Comparison of ENCODE assay signal across 9 cellular contexts in genomic region chr20:23606652-23607049, GRCh38. TPM values are rescaled to one million over a fixed set of nuclear protein-coding genes. Genes with fewer than 3 reads are reported as not detected.
DNase-seq lines count a peak whose midpoint lies in the region; ATAC-seq, FAIRE-seq and TF ChIP-seq lines count a peak whose summit lies in the region.
"Had no signal": no experiment of that assay in that cellular context is flagged by ENCODE, and none has a peak within 500 bp of the region (broad histone marks: within the 10 kb centered on the region; RNA-seq: fewer than 3 reads in every experiment).

No MANE protein-coding gene starts in this region.

- no peaks in the 10 kb centered on the region for H3K9me3 ChIP-seq in CD4-positive, alpha-beta memory T cell (ENCODE audit: control insufficient read depth in 1 of 2, low read length in 2 of 2)
- H3K9me3 ChIP-seq in H1 (ENCODE audit: insufficient read depth in 2 of 2, low read depth in 1 of 2, low read length in 1 of 2) = no peaks in the 10 kb centered on the region

- H3K9ac ChIP-seq in H1 (replicated peaks in 1 of 4; ENCODE audit: extremely low read depth in 1 of 4, low read depth in 3 of 4, low read length in 3 of 4) = no peak overlapping the region

- no peak overlapping the region for H4K8ac ChIP-seq in H1 (ENCODE audit: extremely low read depth, insufficient read depth, low read length)

- peak overlapping the region; percentile 8; the same call in 1 of the 2 replicates for H2BK20ac ChIP-seq in H1 (ENCODE audit: low read length)

- TF ChIP-seq EP300 in H1 (IDR thresholded peaks at IDR 0.05; ENCODE audit: borderline replicate concordance in 1 of 2, low read depth in 2 of 2, low read length in 2 of 2) = no peak

- H3K27ac ChIP-seq in CD4-positive, alpha-beta memory T cell (ENCODE audit: low read depth, low read length) = no peak overlapping the region
- no peak overlapping the region for H3K27ac ChIP-seq in H1 (ENCODE audit: low read depth, low read length)

- no peak overlapping the region for H3K4ac ChIP-seq in H1 (replicated peaks; ENCODE audit: insufficient read length, low read depth, low read length)

- peak; percentile 86 to 99 (median 96) for TF ChIP-seq CTCF in H1 (IDR thresholded peaks at IDR 0.05; ENCODE audit: control extremely low read depth in 1 of 3, insufficient read depth in 1 of 3, low read depth in 1 of 3, low read length in 3 of 3)

- peak; percentile 18 to 40 (median 33) for DNase-seq in CD4-positive, alpha-beta memory T cell
- DNase-seq in NCI-H748 treated with DMSO at 0.1 percent for 48 hours (lab: John Stamatoyannopoulos, UW) (peak; percentile 72), H1 (ENCODE audit: low read depth in 1 of 2, low spot score in 2 of 2) (peak; percentile 73 to 95), mesenteric fat pad (ENCODE audit: low spot score) (peak; percentile 91)
- peak; percentile 67 for DNase-seq in activated CD4-positive, alpha-beta memory T cell treated with anti-CD3 and anti-CD28 coated beads, Interleukin-2, amount 10 ng/mL, durations not matched to agents 7 days and 5 days
- DNase-seq in stimulated activated CD8-positive, alpha-beta memory T cell treated with anti-CD3 and anti-CD28 coated beads, Interleukin-4, amount 100 ng/mL, for 48 hours = peak; percentile 86

- no peak overlapping the region for H2AK5ac ChIP-seq in H1 (ENCODE audit: low read depth, low read length)

- H3K79me1 ChIP-seq in H1 (ENCODE audit: low read depth, low read length) = no peaks in the 10 kb centered on the region

- H3K36me3 ChIP-seq in CD4-positive, alpha-beta memory T cell (ENCODE audit: insufficient read depth, low read length) = no peaks in the 10 kb centered on the region
- no peaks in the 10 kb centered on the region for H3K36me3 ChIP-seq in H1 (ENCODE audit: control insufficient read depth in 2 of 4, insufficient read depth in 4 of 4, low read length in 3 of 4)

- H3K23me2 ChIP-seq in H1 (ENCODE audit: low read depth, low read length) = no peaks in the 10 kb centered on the region

- H3K4me2 ChIP-seq in H1 (ENCODE audit: insufficient read depth in 1 of 2, low read depth in 2 of 2, low read length in 2 of 2) = no peak overlapping the region

- H3K23ac ChIP-seq in H1 (ENCODE audit: insufficient read length) = no peak overlapping the region

- H2BK5ac ChIP-seq in H1 (ENCODE audit: low read depth, low read length) = no peak overlapping the region

- no peaks in the 10 kb centered on the region for H3K4me1 ChIP-seq in CD4-positive, alpha-beta memory T cell (ENCODE audit: insufficient read depth, low read length)
- peaks cover 0 to 7% (median 2%) of the 10 kb centered on the region in 4 experiments; a peak in 3 of 7 replicates for H3K4me1 ChIP-seq in H1 (replicated peaks in 1 of 4; ENCODE audit: control insufficient read depth in 3 of 4, insufficient read depth in 4 of 4, low read length in 3 of 4)

- no peaks in the 10 kb centered on the region for H4K20me1 ChIP-seq in H1 (replicated peaks in 1 of 2; ENCODE audit: control insufficient read depth in 1 of 2, insufficient read depth in 2 of 2, low read length in 2 of 2)

- peak; percentile 79 for FAIRE-seq in H1 (lab: Jason Lieb, UNC)
- FAIRE-seq: TTC549 had no signal

- no peak overlapping the region for H2BK120ac ChIP-seq in H1 (replicated peaks; ENCODE audit: low read depth, low read length)

- H3K56ac ChIP-seq in H1 (replicated peaks; ENCODE audit: insufficient read length, low read depth, low read length) = no peak overlapping the region

- TF ChIP-seq POLR2A in H1 (IDR thresholded peaks at IDR 0.05; ENCODE audit: control extremely low read depth in 1 of 2, low read depth in 2 of 2, low read length in 2 of 2) = no peak

- no peak overlapping the region for H3K4me3 ChIP-seq in CD4-positive, alpha-beta memory T cell (ENCODE audit: low read length in 2 of 2)
- no peak overlapping the region for H3K4me3 ChIP-seq in H1 (ENCODE audit: extremely low read depth in 1 of 4, insufficient read depth in 2 of 4, low read depth in 3 of 4, low read length in 4 of 4)

- no peak overlapping the region for H3K18ac ChIP-seq in H1 (ENCODE audit: extremely low read depth, low read length)

- H3K36me3 Mint-ChIP-seq in CD4-positive, alpha-beta memory T cell = no peaks in the 10 kb centered on the region
- no peaks in the 10 kb centered on the region for H3K36me3 Mint-ChIP-seq in activated CD4-positive, alpha-beta memory T cell treated with anti-CD3 and anti-CD28 coated beads, Interleukin-2, amount 10 ng/mL, durations not matched to agents 7 days and 5 days (ENCODE audit: low read depth)

- H4K5ac ChIP-seq in H1 (ENCODE audit: insufficient read length, low read depth, low read length) = no peak overlapping the region

- POLR2A ChIA-PET in CD4-positive, alpha-beta memory T cell (lab: Charles Lee; ENCODE audit: partially characterized antibody) = no interaction called here
- POLR2A ChIA-PET in activated CD4-positive, alpha-beta memory T cell treated with anti-CD3 and anti-CD28 coated beads, Interleukin-2, amount 10 ng/mL, durations not matched to agents 7 days and 5 days (lab: Charles Lee) = interaction anchor here (1.5 kb wide), 1 partner anchor 257 kb away, joined by 4 read pairs; no protein-coding TSS in a partner anchor
- POLR2A ChIA-PET in H1 (lab: Charles Lee; ENCODE audit: partially characterized antibody) = interaction anchor here (0.9 kb wide), 1 partner anchor 22 kb away, joined by 4 read pairs; no protein-coding TSS in a partner anchor

- no peak overlapping the region for H3K27ac Mint-ChIP-seq in CD4-positive, alpha-beta memory T cell
- H3K27ac Mint-ChIP-seq in activated CD4-positive, alpha-beta memory T cell treated with anti-CD3 and anti-CD28 coated beads, Interleukin-2, amount 10 ng/mL, durations not matched to agents 7 days and 5 days = no peak overlapping the region

- peaks cover 3 to 6% of the 10 kb centered on the region in 2 donors for H3K27me3 Mint-ChIP-seq in CD4-positive, alpha-beta memory T cell
- H3K27me3 Mint-ChIP-seq in activated CD4-positive, alpha-beta memory T cell treated with anti-CD3 and anti-CD28 coated beads, Interleukin-2, amount 10 ng/mL, durations not matched to agents 7 days and 5 days = no peaks in the 10 kb centered on the region

- intact Hi-C loops in CD4-positive, alpha-beta memory T cell (cut with micrococcal nuclease) = loop anchor here (10.0 kb wide), 1 partner anchor 1892 kb away; no protein-coding TSS in a partner anchor

- H3K27me3 ChIP-seq in CD4-positive, alpha-beta memory T cell (ENCODE audit: insufficient read depth, low read length) = no peaks in the 10 kb centered on the region
- no peaks in the 10 kb centered on the region; a peak in 1 of 7 replicates for H3K27me3 ChIP-seq in H1 (replicated peaks in 1 of 4; ENCODE audit: control insufficient read depth in 3 of 4, extremely low read depth in 1 of 4, insufficient read depth in 3 of 4, low read length in 3 of 4)

- no peak overlapping the region for H3K4me3 Mint-ChIP-seq in CD4-positive, alpha-beta memory T cell
- H3K4me3 Mint-ChIP-seq in activated CD4-positive, alpha-beta memory T cell treated with anti-CD3 and anti-CD28 coated beads, Interleukin-2, amount 10 ng/mL, durations not matched to agents 7 days and 5 days = no peak overlapping the region

- CTCF ChIA-PET in CD4-positive, alpha-beta memory T cell (lab: Charles Lee; ENCODE audit: partially characterized antibody) = interaction anchor here (0.9 to 2.5 kb wide), 4 partner anchors 43 to 1268 kb away, joined by 3 to 10 read pairs (median 6); partner anchors contain the start of gene NXT1
- CTCF ChIA-PET in activated CD4-positive, alpha-beta memory T cell treated with anti-CD3 and anti-CD28 coated beads, Interleukin-2, amount 10 ng/mL, durations not matched to agents 7 days and 5 days (lab: Charles Lee) = interaction anchor here (0.7 to 2.2 kb wide), 8 partner anchors 159 to 256 kb away, joined by 3 to 11 read pairs (median 4); partner anchors contain the start of genes NAPB and NXT1
- CTCF ChIA-PET in H1 (lab: Charles Lee; ENCODE audit: partially characterized antibody) = interaction anchor here (0.6 to 18.5 kb wide), 26 partner anchors 9 to 995 kb away, joined by 3 to 328 read pairs (median 3); partner anchors contain the start of genes CST11, CSTL1 and NAPB

- H3K9me3 Mint-ChIP-seq in CD4-positive, alpha-beta memory T cell = peaks cover 0 to 2% (median 0%) of the 10 kb centered on the region in 8 donors
- no peaks in the 10 kb centered on the region for H3K9me3 Mint-ChIP-seq in activated CD4-positive, alpha-beta memory T cell treated with anti-CD3 and anti-CD28 coated beads, Interleukin-2, amount 10 ng/mL, durations not matched to agents 7 days and 5 days

- H3K4me1 Mint-ChIP-seq in CD4-positive, alpha-beta memory T cell = no peaks in the 10 kb centered on the region
- H3K4me1 Mint-ChIP-seq in activated CD4-positive, alpha-beta memory T cell treated with anti-CD3 and anti-CD28 coated beads, Interleukin-2, amount 10 ng/mL, durations not matched to agents 7 days and 5 days = peaks cover 4% of the 10 kb centered on the region

- H2BK12ac ChIP-seq in H1 (ENCODE audit: low read depth, low read length) = peak overlapping the region; percentile 42; the same call in 1 of the 2 replicates

- WGBS in H1 (ENCODE audit: extremely low coverage in 1 of 2, insufficient coverage in 1 of 2, insufficient read length in 1 of 2, insufficient replicate concordance in 2 of 2, low coverage in 1 of 2, low lambda C conversion rate in 2 of 2, missing lambda C conversion rate in 1 of 2), 2 experiments = 26% methylated on average over 9 of the region's 9 CpGs; no CpG with 5 or more reads in 1 of the 2 experiments

- TF ChIP-seq RAD21 in H1 (IDR thresholded peaks at IDR 0.05 in 1 of 2, conservative IDR thresholded peaks at IDR 0.05 in 1 of 2; ENCODE audit: low read depth in 2 of 2, low read length in 2 of 2) = peak; percentile 95 to 98

- no peak overlapping the region for H3K14ac ChIP-seq in H1 (ENCODE audit: insufficient read length)

- H2AFZ ChIP-seq in H1 (ENCODE audit: low read length) = peak overlapping the region; percentile 78; the same call in 1 of the 2 replicates

- H4K91ac ChIP-seq in H1 (replicated peaks; ENCODE audit: insufficient read length, low read length) = no peak overlapping the region

- no peaks in the 10 kb centered on the region for H3K79me2 ChIP-seq in H1 (ENCODE audit: control insufficient read depth in 1 of 2, insufficient read depth in 2 of 2, low read length in 2 of 2)

- no peak overlapping the region for H2BK15ac ChIP-seq in H1 (ENCODE audit: low read length)

- ATAC-seq in GM19372 (IDR thresholded peaks at IDR 0.05; ENCODE audit: low read depth, unreplicated experiment) (peak; percentile 94), HG03469 (IDR thresholded peaks at IDR 0.05; ENCODE audit: unreplicated experiment) (peak; percentile 89)

RNA-seq across cellular contexts. Expression of gene CST9, which starts 0.9 kb away (rescaled TPM):
- total RNA-seq in CD4-positive, alpha-beta memory T cell = not detected
- polyA plus RNA-seq in CD4-positive, alpha-beta memory T cell = not detected
- total RNA-seq in activated CD4-positive, alpha-beta memory T cell treated with anti-CD3 and anti-CD28 coated beads, Interleukin-2, amount 10 ng/mL, durations not matched to agents 7 days and 5 days = not detected
- total RNA-seq in H1 (2021; fragmentation: NEBNext Ultra II Directional; extraction: Animal tissue kit (Norgen Biotek cat#: 25700)) = 0.19 TPM in 1 of 2 replicates, not detected in the other
- 0.05 and 0.08 TPM in 2 replicates for polyA plus RNA-seq in H1 (2011; rRNA removed)
- polyA plus RNA-seq in H1 (2011; cell fraction: cytosol; rRNA removed) = 0.09 TPM
- 0.13 TPM for polyA plus RNA-seq in H1 (2011; cell fraction: nucleus; rRNA removed)
- polyA plus RNA-seq in H1 (2012, experiment 1 of 2) = not detected in 4 replicates
- polyA plus RNA-seq in H1 (2012, experiment 2 of 2) = not detected
- not detected for polyA plus RNA-seq in H1 (2013, experiment 1 of 2)
- polyA plus RNA-seq in H1 (2013, experiment 2 of 2) = not detected
- polyA minus RNA-seq in H1 (2011; rRNA and poly(A)+ RNA removed) = 0.09 TPM in 1 of 2 replicates, not detected in the other
- not detected for polyA minus RNA-seq in H1 (2011; cell fraction: cytosol; rRNA and poly(A)+ RNA removed)
- polyA minus RNA-seq in H1 (2011; cell fraction: nucleus; rRNA and poly(A)+ RNA removed) = not detected
- not detected for total RNA-seq in mesenteric fat pad

RNA-seq across cellular contexts. Expression of gene CST3, which starts 31.1 kb away (rescaled TPM):
- 1 to 10 TPM; 8.1 to 8.3 TPM for total RNA-seq in CD4-positive, alpha-beta memory T cell
- 1 to 10 TPM in 1 of 2 donors, under 1 TPM in 1; 0.31 to 4.2 TPM for polyA plus RNA-seq in CD4-positive, alpha-beta memory T cell
- total RNA-seq in activated CD4-positive, alpha-beta memory T cell treated with anti-CD3 and anti-CD28 coated beads, Interleukin-2, amount 10 ng/mL, durations not matched to agents 7 days and 5 days = under 1 TPM; 0.55 to 0.76 TPM
- total RNA-seq in H1 (2021; fragmentation: NEBNext Ultra II Directional; extraction: Animal tissue kit (Norgen Biotek cat#: 25700)) = 53.2 and 58.1 TPM in 2 replicates
- polyA plus RNA-seq in H1 (2011; rRNA removed) = 184 and 185 TPM in 2 replicates
- polyA plus RNA-seq in H1 (2011; cell fraction: cytosol; rRNA removed) = 84.3 TPM
- 66.5 TPM for polyA plus RNA-seq in H1 (2011; cell fraction: nucleus; rRNA removed)
- polyA plus RNA-seq in H1 (2012, experiment 1 of 2) = 61.6 to 108 TPM (median 99.6 TPM) in 4 replicates
- polyA plus RNA-seq in H1 (2012, experiment 2 of 2) = 128 TPM
- 68.4 TPM for polyA plus RNA-seq in H1 (2013, experiment 1 of 2)
- polyA plus RNA-seq in H1 (2013, experiment 2 of 2) = 77.9 TPM
- 35.0 and 38.7 TPM in 2 replicates for polyA minus RNA-seq in H1 (2011; rRNA and poly(A)+ RNA removed)
- polyA minus RNA-seq in H1 (2011; cell fraction: cytosol; rRNA and poly(A)+ RNA removed) = 54.3 TPM
- polyA minus RNA-seq in H1 (2011; cell fraction: nucleus; rRNA and poly(A)+ RNA removed) = 21.1 TPM
- 1,237 TPM for total RNA-seq in mesenteric fat pad

RNA-seq across cellular contexts. Expression of gene CST9L, which starts 38.4 kb away (rescaled TPM):
- total RNA-seq in CD4-positive, alpha-beta memory T cell = not detected
- not detected for polyA plus RNA-seq in CD4-positive, alpha-beta memory T cell
- total RNA-seq in activated CD4-positive, alpha-beta memory T cell treated with anti-CD3 and anti-CD28 coated beads, Interleukin-2, amount 10 ng/mL, durations not matched to agents 7 days and 5 days = not detected
- total RNA-seq in H1 (2021; fragmentation: NEBNext Ultra II Directional; extraction: Animal tissue kit (Norgen Biotek cat#: 25700)) = not detected in 2 replicates
- not detected in 2 replicates for polyA plus RNA-seq in H1 (2011; rRNA removed)
- not detected for polyA plus RNA-seq in H1 (2011; cell fraction: cytosol; rRNA removed)
- not detected for polyA plus RNA-seq in H1 (2011; cell fraction: nucleus; rRNA removed)
- not detected in 4 replicates for polyA plus RNA-seq in H1 (2012, experiment 1 of 2)
- not detected for polyA plus RNA-seq in H1 (2012, experiment 2 of 2)
- polyA plus RNA-seq in H1 (2013, experiment 1 of 2) = not detected
- polyA plus RNA-seq in H1 (2013, experiment 2 of 2) = not detected
- not detected in 2 replicates for polyA minus RNA-seq in H1 (2011; rRNA and poly(A)+ RNA removed)
- not detected for polyA minus RNA-seq in H1 (2011; cell fraction: cytosol; rRNA and poly(A)+ RNA removed)
- polyA minus RNA-seq in H1 (2011; cell fraction: nucleus; rRNA and poly(A)+ RNA removed) = not detected
- not detected for total RNA-seq in mesenteric fat pad

Comparison
In these comparisons a context has a peak if more than half of its experiments do, and no peak if none do; other contexts are left out.
1. DNase-seq: peak in every context shown above with its lines; median percentile 91 in mesenteric fat pad; 86 in stimulated activated CD8-positive, alpha-beta memory T cell treated with anti-CD3 and anti-CD28 coated beads, Interleukin-4, amount 100 ng/mL, for 48 hours; 84 in H1; 72 in NCI-H748 treated with DMSO at 0.1 percent for 48 hours; 67 in activated CD4-positive, alpha-beta memory T cell treated with anti-CD3 and anti-CD28 coated beads, Interleukin-2, amount 10 ng/mL, durations not matched to agents 7 days and 5 days; 33 in CD4-positive, alpha-beta memory T cell.
2. RNA of gene CST3, which starts 31.1 kb away (total RNA-seq): 1,237 TPM in mesenteric fat pad (single experiment); 53.2 to 58.1 TPM in H1, 8.1 to 8.3 TPM in CD4-positive, alpha-beta memory T cell and 0.55 to 0.76 TPM in activated CD4-positive, alpha-beta memory T cell treated with anti-CD3 and anti-CD28 coated beads, Interleukin-2, amount 10 ng/mL, durations not matched to agents 7 days and 5 days; every median in the first group is over 10 times any median in the second.